In genomic region chr6:52186480-52186879, GRCh38 we compare ENCODE assay signal across 21 cellular contexts. TPM values are rescaled to one million over a fixed set of nuclear protein-coding genes. Genes with fewer than 3 reads are reported as not detected.
A peak's percentile ranks its signal among the peaks of the same experiment; 100 is the strongest.
DNase-seq lines count a peak whose midpoint lies in the region; ATAC-seq and TF ChIP-seq lines count a peak whose summit lies in the region.
"Had no signal": no experiment of that assay in that cellular context is flagged by ENCODE, and none has a peak within 500 bp of the region (broad histone marks: within the 10 kb centered on the region; RNA-seq: fewer than 3 reads in every experiment).

No MANE protein-coding gene starts in this region.

- no peak overlapping the region for H3K4me3 Mint-ChIP-seq in activated CD8-positive, alpha-beta T cell treated with anti-CD3 and anti-CD28 coated beads for 36 hours
- H3K4me3 Mint-ChIP-seq: activated T-helper 1 cell treated with anti-CD3 and anti-CD28 coated beads, Interleukin-12 subunit alpha, Interleukin-12 subunit beta, Interleukin-2, Interleukin-4 antibody, amounts not matched to agents 30 ng/mL and 10 ng/mL and 1 ng/mL, durations not matched to agents 14 hours and 24 hours and 36 hours; naive B cell; stimulated activated memory B cell treated with anti-CD40 and anti-IgM and Interleukin-4, amounts not matched to agents 10 μg/mL and 1 μg/mL and 100 μg/mL, for 72 hours had no signal

- DNase-seq in activated CD8-positive, alpha-beta T cell treated with anti-CD3 and anti-CD28 coated beads for 36 hours: no peak
- DNase-seq in T1000 (lab: John Stamatoyannopoulos, UW): no peak
- no peak for DNase-seq in NCI-H2029 (lab: John Stamatoyannopoulos, UW)
- DNase-seq in DMS79 treated with DMSO at 0.1 percent for 48 hours (lab: John Stamatoyannopoulos, UW): no peak
- DNase-seq: anterior cingulate cortex; DMS 273 treated with DMSO at 0.1 percent for 48 hours; MG63; naive B cell; NCI-H2107; stimulated activated CD4-positive, alpha-beta T cell treated with anti-CD3 and anti-CD28 coated beads, Interleukin-4, amount 100 ng/mL, for 1 hour had no signal

- peaks cover 55% of the 10 kb centered on the region for H3K27me3 Mint-ChIP-seq in activated CD8-positive, alpha-beta T cell treated with anti-CD3 and anti-CD28 coated beads for 36 hours

- POLR2A ChIA-PET in activated CD8-positive, alpha-beta T cell treated with anti-CD3 and anti-CD28 coated beads for 36 hours (lab: Charles Lee): no interaction called here

- H3K4me1 Mint-ChIP-seq in activated CD8-positive, alpha-beta T cell treated with anti-CD3 and anti-CD28 coated beads for 36 hours (ENCODE audit: low read depth): peaks cover 1% of the 10 kb centered on the region
- H3K4me1 Mint-ChIP-seq: naive B cell; stimulated activated memory B cell treated with anti-CD40 and anti-IgM and Interleukin-4, amounts not matched to agents 10 μg/mL and 1 μg/mL and 100 μg/mL, for 72 hours had no signal

- CTCF ChIA-PET in activated CD8-positive, alpha-beta T cell treated with anti-CD3 and anti-CD28 coated beads for 36 hours (lab: Charles Lee): interaction anchor here (1.5 kb wide), 1 partner anchor 78 kb away, joined by 4 read pairs; no protein-coding TSS in a partner anchor

- intact Hi-C loops in activated CD8-positive, alpha-beta T cell treated with anti-CD3 and anti-CD28 coated beads for 36 hours (cut with micrococcal nuclease): no loop called here

- TF ChIP-seq CTCF in activated CD8-positive, alpha-beta T cell treated with anti-CD3 and anti-CD28 coated beads for 36 hours (IDR thresholded peaks at IDR 0.05): no peak

- ATAC-seq in GM18499 (IDR thresholded peaks at IDR 0.05; ENCODE audit: insufficient read depth, unreplicated experiment) (peak; percentile 94), GM19455 (IDR thresholded peaks at IDR 0.05; ENCODE audit: unreplicated experiment) (peak; percentile 85), HG02852 (IDR thresholded peaks at IDR 0.05; ENCODE audit: unreplicated experiment) (peak; percentile 92), HG03520 (IDR thresholded peaks at IDR 0.05; ENCODE audit: unreplicated experiment) (peak; percentile 84)
- no peak for ATAC-seq in activated CD8-positive, alpha-beta T cell treated with anti-CD3 and anti-CD28 coated beads for 36 hours
- ATAC-seq: left lobe of liver; stimulated activated memory B cell treated with anti-CD40 and anti-IgM and Interleukin-4, amounts not matched to agents 10 μg/mL and 1 μg/mL and 100 μg/mL, for 72 hours had no signal

- H3K27ac Mint-ChIP-seq in activated CD8-positive, alpha-beta T cell treated with anti-CD3 and anti-CD28 coated beads for 36 hours: no peak overlapping the region
- H3K27ac Mint-ChIP-seq: activated T-helper 1 cell treated with anti-CD3 and anti-CD28 coated beads, Interleukin-12 subunit alpha, Interleukin-12 subunit beta, Interleukin-2, Interleukin-4 antibody, amounts not matched to agents 30 ng/mL and 10 ng/mL and 1 ng/mL, durations not matched to agents 14 hours and 24 hours and 36 hours; naive B cell; stimulated activated memory B cell treated with anti-CD40 and anti-IgM and Interleukin-4, amounts not matched to agents 10 μg/mL and 1 μg/mL and 100 μg/mL, for 72 hours had no signal

- no peaks in the 10 kb centered on the region for H3K36me3 Mint-ChIP-seq in activated CD8-positive, alpha-beta T cell treated with anti-CD3 and anti-CD28 coated beads for 36 hours (ENCODE audit: low read depth)
- H3K36me3 Mint-ChIP-seq: naive B cell; stimulated activated memory B cell treated with anti-CD40 and anti-IgM and Interleukin-4, amounts not matched to agents 10 μg/mL and 1 μg/mL and 100 μg/mL, for 72 hours had no signal

- no peaks in the 10 kb centered on the region for H3K9me3 Mint-ChIP-seq in activated CD8-positive, alpha-beta T cell treated with anti-CD3 and anti-CD28 coated beads for 36 hours
- H3K9me3 Mint-ChIP-seq: activated T-helper 1 cell treated with anti-CD3 and anti-CD28 coated beads, Interleukin-12 subunit alpha, Interleukin-12 subunit beta, Interleukin-2, Interleukin-4 antibody, amounts not matched to agents 30 ng/mL and 10 ng/mL and 1 ng/mL, durations not matched to agents 14 hours and 24 hours and 36 hours; stimulated activated memory B cell treated with anti-CD40 and anti-IgM and Interleukin-4, amounts not matched to agents 10 μg/mL and 1 μg/mL and 100 μg/mL, for 72 hours had no signal

RNA-seq across cellular contexts. Expression of gene IL17A, which starts 0.3 kb away (rescaled TPM):
- not detected for total RNA-seq in activated CD8-positive, alpha-beta T cell treated with anti-CD3 and anti-CD28 coated beads for 36 hours
- total RNA-seq: activated T-helper 1 cell treated with anti-CD3 and anti-CD28 coated beads, Interleukin-12 subunit alpha, Interleukin-12 subunit beta, Interleukin-2, Interleukin-4 antibody, amounts not matched to agents 30 ng/mL and 10 ng/mL and 1 ng/mL, durations not matched to agents 14 hours and 24 hours and 36 hours; esophagus muscularis mucosa; H4; hepatocyte; left lobe of liver; urinary bladder had no signal

RNA-seq across cellular contexts. Expression of gene IL17F, which starts 57.8 kb away (rescaled TPM):
- total RNA-seq in activated CD8-positive, alpha-beta T cell treated with anti-CD3 and anti-CD28 coated beads for 36 hours: under 1 TPM; 0.76 to 0.86 TPM
- total RNA-seq: activated T-helper 1 cell treated with anti-CD3 and anti-CD28 coated beads, Interleukin-12 subunit alpha, Interleukin-12 subunit beta, Interleukin-2, Interleukin-4 antibody, amounts not matched to agents 30 ng/mL and 10 ng/mL and 1 ng/mL, durations not matched to agents 14 hours and 24 hours and 36 hours; esophagus muscularis mucosa; H4; hepatocyte; left lobe of liver; urinary bladder had no signal
